In genomic region chr12:68344126-68344525, GRCh38 we compare ENCODE assay signal across 31 cellular contexts.
"Had no signal": no experiment of that assay in that cellular context is flagged by ENCODE, and none has a peak within 500 bp of the region (broad histone marks: within the 10 kb centered on the region; RNA-seq: fewer than 3 reads in every experiment).

No MANE protein-coding gene starts in this region.

- H3K27ac Mint-ChIP-seq: activated CD4-positive, alpha-beta memory T cell treated with anti-CD3 and anti-CD28 coated beads, Interleukin-2, amount 10 ng/mL, durations not matched to agents 7 days and 5 days; activated CD8-positive, alpha-beta memory T cell treated with anti-CD3 and anti-CD28 coated beads, Interleukin-2, amount 10 ng/mL, durations not matched to agents 7 days and 5 days; activated naive CD4-positive, alpha-beta T cell treated with anti-CD3 and anti-CD28 coated beads, Interleukin-2, amount 10 ng/mL, durations not matched to agents 7 days and 5 days; activated naive CD8-positive, alpha-beta T cell; activated naive CD8-positive, alpha-beta T cell treated with anti-CD3 and anti-CD28 coated beads, Interleukin-2, amount 50 U/mL, for 24 hours; brain had no signal

- H3K27ac ChIP-seq: SJCRH30, SK-N-MC, WERI-Rb-1 had no signal

- ATAC-seq: activated CD8-positive, alpha-beta memory T cell treated with anti-CD3 and anti-CD28 coated beads, Interleukin-2, amount 10 ng/mL, durations not matched to agents 7 days and 5 days; activated naive CD8-positive, alpha-beta T cell treated with anti-CD3 and anti-CD28 coated beads, Interleukin-2, amount 50 U/mL, for 24 hours; Panc1 had no signal

- H3K36me3 ChIP-seq: MG63, SJCRH30, WERI-Rb-1 had no signal

- H3K9me3 ChIP-seq: MG63, SJCRH30 had no signal

- H3K27me3 ChIP-seq: SJCRH30 had no signal

- H3K36me3 Mint-ChIP-seq: activated naive CD4-positive, alpha-beta T cell treated with anti-CD3 and anti-CD28 coated beads, Interleukin-2, amount 10 ng/mL, durations not matched to agents 7 days and 5 days; brain had no signal

- H3K9me3 Mint-ChIP-seq: activated CD4-positive, alpha-beta memory T cell treated with anti-CD3 and anti-CD28 coated beads, Interleukin-2, amount 10 ng/mL, durations not matched to agents 7 days and 5 days; activated naive CD8-positive, alpha-beta T cell treated with anti-CD3 and anti-CD28 coated beads, Interleukin-2, amount 50 U/mL, for 24 hours; brain had no signal

- H3K27me3 Mint-ChIP-seq: activated naive CD8-positive, alpha-beta T cell; activated naive CD8-positive, alpha-beta T cell treated with anti-CD3 and anti-CD28 coated beads, Interleukin-2, amount 50 U/mL, for 24 hours had no signal

- H3K4me3 ChIP-seq: MG63, SJCRH30, SK-N-MC had no signal

- H3K4me3 Mint-ChIP-seq: activated CD4-positive, alpha-beta memory T cell treated with anti-CD3 and anti-CD28 coated beads, Interleukin-2, amount 10 ng/mL, durations not matched to agents 7 days and 5 days; activated CD8-positive, alpha-beta memory T cell treated with anti-CD3 and anti-CD28 coated beads, Interleukin-2, amount 10 ng/mL, durations not matched to agents 7 days and 5 days; activated naive CD4-positive, alpha-beta T cell treated with anti-CD3 and anti-CD28 coated beads, Interleukin-2, amount 10 ng/mL, durations not matched to agents 7 days and 5 days; activated naive CD8-positive, alpha-beta T cell; activated naive CD8-positive, alpha-beta T cell treated with anti-CD3 and anti-CD28 coated beads, Interleukin-2, amount 50 U/mL, for 24 hours; brain had no signal

- DNase-seq: activated CD4-positive, alpha-beta memory T cell treated with anti-CD3 and anti-CD28 coated beads, Interleukin-2, amount 10 ng/mL, durations not matched to agents 7 days and 5 days; activated CD8-positive, alpha-beta memory T cell treated with anti-CD3 and anti-CD28 coated beads for 24 hours; activated CD8-positive, alpha-beta memory T cell treated with anti-CD3 and anti-CD28 coated beads, Interleukin-2, amount 10 ng/mL, durations not matched to agents 7 days and 5 days; activated CD8-positive, alpha-beta memory T cell treated with anti-CD3 and anti-CD28 coated beads, Interleukin-2, amount 50 U/mL, for 48 hours; activated effector memory CD4-positive, alpha-beta T cell treated with Interleukin-2 at 50 U/mL for 16 hours; activated naive CD4-positive, alpha-beta T cell treated with anti-CD3 and anti-CD28 coated beads, Interleukin-2, amount 10 ng/mL, durations not matched to agents 7 days and 5 days; activated naive CD8-positive, alpha-beta T cell treated with anti-CD3 and anti-CD28 coated beads, Interleukin-2, amount 50 U/mL, for 24 hours; activated T-cell treated with anti-CD3 and anti-CD28 coated beads, Interleukin-2, amount 50 U/mL, for 48 hours; anterior cingulate cortex; caudate nucleus; cerebellar nuclear complex; Karpas-422; MG63; NCI-H1048; NCI-H1105 treated with DMSO at 0.1 percent for 48 hours; NCI-H1436; NCI-H1694; NCI-H1930; NCI-H2081 treated with DMSO at 0.1 percent for 48 hours; NCI-H226; NCI-H446 treated with DMSO at 0.1 percent for 48 hours; NCI-H524; SHP77; SJCRH30; T1000; WERI-Rb-1 had no signal

- FAIRE-seq: bronchial epithelial cell had no signal
